8 cellular contexts compared by ENCODE assay signal in the genomic region with DNA sequence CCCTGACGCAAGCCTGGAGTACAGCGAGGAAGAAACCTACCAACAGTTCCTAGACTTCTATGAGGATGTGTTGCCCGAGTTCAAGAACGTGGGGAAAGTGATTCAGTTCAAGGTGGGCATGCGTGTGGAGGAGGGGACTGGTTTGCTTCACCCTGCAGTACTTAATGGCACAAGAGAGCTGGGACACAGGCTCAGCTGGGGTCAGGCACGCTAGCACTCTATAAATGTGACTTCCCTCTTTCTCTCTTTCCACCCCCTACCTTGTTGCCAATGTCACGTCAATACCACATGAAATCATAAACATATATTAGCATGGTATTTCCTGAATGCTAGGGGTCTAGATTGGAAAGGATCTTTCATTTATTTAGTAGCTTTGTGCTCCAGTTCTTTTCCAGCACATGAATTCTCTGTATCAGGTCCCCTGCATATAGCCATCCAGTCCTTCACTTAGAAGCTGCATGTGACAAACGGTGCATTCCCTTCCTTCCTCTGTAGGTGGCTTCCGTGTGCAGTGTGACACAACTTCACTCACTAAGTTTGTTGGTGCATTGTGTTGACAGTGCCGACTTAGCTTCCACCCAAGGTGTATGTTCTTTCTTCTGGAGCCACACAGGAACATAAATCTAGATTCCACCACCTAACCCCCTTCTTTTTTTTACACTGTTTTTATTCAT. TPM values are rescaled to one million over a fixed set of nuclear protein-coding genes. Genes with fewer than 3 reads are reported as not detected.
DNase-seq lines count a peak whose midpoint lies in the region; ATAC-seq and TF ChIP-seq lines count a peak whose summit lies in the region.

No MANE protein-coding gene starts in this region.

- H3K36me3 ChIP-seq in iPS-18a (ENCODE audit: control insufficient read depth, low read depth, low read length) (peaks cover 67% of the 10 kb centered on the region), upper lobe of right lung (peaks cover 13% of the 10 kb centered on the region)

- peak overlapping the region; percentile 57 for H3K27ac Mint-ChIP-seq in activated CD8-positive, alpha-beta T cell treated with anti-CD3 and anti-CD28 coated beads, Interleukin-2, amount 10 ng/mL, durations not matched to agents 7 days and 5 days

- H3K4me1 Mint-ChIP-seq in activated CD8-positive, alpha-beta T cell treated with anti-CD3 and anti-CD28 coated beads, Interleukin-2, amount 10 ng/mL, durations not matched to agents 7 days and 5 days (ENCODE audit: low read depth) = peaks cover 60% of the 10 kb centered on the region

- POLR2A ChIA-PET in activated CD8-positive, alpha-beta T cell treated with anti-CD3 and anti-CD28 coated beads, Interleukin-2, amount 10 ng/mL, durations not matched to agents 7 days and 5 days (lab: Charles Lee) = interaction anchor here (1.0 to 1.1 kb wide), 3 partner anchors 25 to 78 kb away, joined by 4 to 7 read pairs (median 5); partner anchors contain the start of genes AP1S2 and CA5B

- peak overlapping the region; percentile 69 for H3K9ac ChIP-seq in iPS-18a (ENCODE audit: low read length)

- intact Hi-C loops in upper lobe of right lung (cut with DNase I) = no loop called here

- H3K9me3 Mint-ChIP-seq in activated CD8-positive, alpha-beta T cell treated with anti-CD3 and anti-CD28 coated beads, Interleukin-2, amount 10 ng/mL, durations not matched to agents 7 days and 5 days (ENCODE audit: insufficient read depth) = no peaks in the 10 kb centered on the region

- DNase-seq in EH (ENCODE audit: low read depth) (peak; percentile 46), HuH-7 (ENCODE audit: low spot score) (peak; percentile 32), upper lobe of right lung (no peak), NCI-H146 (lab: John Stamatoyannopoulos, UW) (no peak), glomerular visceral epithelial cell (ENCODE audit: extremely low spot score) (no peak)
- DNase-seq in activated CD8-positive, alpha-beta T cell treated with anti-CD3 and anti-CD28 coated beads, Interleukin-2, amount 10 ng/mL, durations not matched to agents 7 days and 5 days = peak; percentile 45

- H3K9me3 ChIP-seq in iPS-18a (ENCODE audit: control insufficient read depth, low read depth, low read length) (no peaks in the 10 kb centered on the region), upper lobe of right lung (no peaks in the 10 kb centered on the region)

- H3K27me3 Mint-ChIP-seq in activated CD8-positive, alpha-beta T cell treated with anti-CD3 and anti-CD28 coated beads, Interleukin-2, amount 10 ng/mL, durations not matched to agents 7 days and 5 days (ENCODE audit: low read depth) = no peaks in the 10 kb centered on the region

- H3K36me3 Mint-ChIP-seq in activated CD8-positive, alpha-beta T cell treated with anti-CD3 and anti-CD28 coated beads, Interleukin-2, amount 10 ng/mL, durations not matched to agents 7 days and 5 days (ENCODE audit: low read depth) = peaks cover 49% of the 10 kb centered on the region

- H3K27me3 ChIP-seq in iPS-18a (ENCODE audit: control insufficient read depth, insufficient read depth, low read length) (no peaks in the 10 kb centered on the region), upper lobe of right lung (no peaks in the 10 kb centered on the region)

- H3K4me3 Mint-ChIP-seq in activated CD8-positive, alpha-beta T cell treated with anti-CD3 and anti-CD28 coated beads, Interleukin-2, amount 10 ng/mL, durations not matched to agents 7 days and 5 days = no peak overlapping the region

- peaks cover 19% of the 10 kb centered on the region for H3K4me1 ChIP-seq in iPS-18a (ENCODE audit: control insufficient read depth, low read depth, low read length)
- H3K4me1 ChIP-seq in upper lobe of right lung = no peaks in the 10 kb centered on the region

- ATAC-seq in GM19395 (IDR thresholded peaks at IDR 0.05; ENCODE audit: unreplicated experiment) (peak; percentile 71), upper lobe of right lung (peak; percentile 64)
- peak; percentile 64 for ATAC-seq in activated CD8-positive, alpha-beta T cell treated with anti-CD3 and anti-CD28 coated beads, Interleukin-2, amount 10 ng/mL, durations not matched to agents 7 days and 5 days

- CTCF ChIA-PET in activated CD8-positive, alpha-beta T cell treated with anti-CD3 and anti-CD28 coated beads, Interleukin-2, amount 10 ng/mL, durations not matched to agents 7 days and 5 days (lab: Charles Lee) = interaction anchor here (0.6 to 2.0 kb wide), 5 partner anchors 8 to 39 kb away, joined by 3 to 10 read pairs (median 4); partner anchors contain the start of genes AP1S2 and ZRSR2

- peak overlapping the region; percentile 93 for H3K27ac ChIP-seq in iPS-18a (ENCODE audit: low read length)
- H3K27ac ChIP-seq in upper lobe of right lung = no peak overlapping the region

- peak overlapping the region; percentile 31 for H3K4me3 ChIP-seq in iPS-18a (ENCODE audit: low read length)
- no peak overlapping the region for H3K4me3 ChIP-seq in upper lobe of right lung

- TF ChIP-seq CTCF in upper lobe of right lung (IDR thresholded peaks at IDR 0.05) = peak; percentile 14

RNA-seq across cellular contexts. Expression of gene ZRSR2, which starts 25.6 kb away (rescaled TPM):
- 10 to 100 TPM; 15.9 to 16.0 TPM for total RNA-seq in activated CD8-positive, alpha-beta T cell treated with anti-CD3 and anti-CD28 coated beads, Interleukin-2, amount 10 ng/mL, durations not matched to agents 7 days and 5 days
- total RNA-seq in upper lobe of right lung = 9.5 TPM

RNA-seq across cellular contexts. Expression of gene AP1S2, which starts 38.7 kb away (rescaled TPM):
- 10 to 100 TPM; 33.9 to 35.9 TPM for total RNA-seq in activated CD8-positive, alpha-beta T cell treated with anti-CD3 and anti-CD28 coated beads, Interleukin-2, amount 10 ng/mL, durations not matched to agents 7 days and 5 days
- 41.2 TPM for total RNA-seq in upper lobe of right lung

Comparison
In these comparisons a context has a peak if more than half of its experiments do, and no peak if none do; other contexts are left out.
1. DNase-seq: peak in EH (single experiment), HuH-7 (single experiment) and activated CD8-positive, alpha-beta T cell treated with anti-CD3 and anti-CD28 coated beads, Interleukin-2, amount 10 ng/mL, durations not matched to agents 7 days and 5 days (single experiment); none in upper lobe of right lung (single experiment), NCI-H146 (single experiment) and glomerular visceral epithelial cell (single experiment).
2. Peak in every context shown above with its lines, with median percentiles within 50 percentile points of each other: ATAC-seq.